Comparison of ENCODE assay signal across 11 cellular contexts in genomic region chr1:46342677-46343350, GRCh38. TPM values are rescaled to one million over a fixed set of nuclear protein-coding genes. Genes with fewer than 3 reads are reported as not detected.
A peak's percentile ranks its signal among the peaks of the same experiment; 100 is the strongest.
DNase-seq lines count a peak whose midpoint lies in the region; ATAC-seq and TF ChIP-seq lines count a peak whose summit lies in the region.
"Had no signal": no experiment of that assay in that cellular context is flagged by ENCODE, and none has a peak within 500 bp of the region (broad histone marks: within the 10 kb centered on the region; RNA-seq: fewer than 3 reads in every experiment).

No MANE protein-coding gene starts in this region.

- peaks cover 44% of the 10 kb centered on the region for H3K4me1 ChIP-seq in BLaER1
- no peaks in the 10 kb centered on the region for H3K4me1 ChIP-seq in Caco-2

- H3K27me3 ChIP-seq in BLaER1: no peaks in the 10 kb centered on the region
- no peaks in the 10 kb centered on the region for H3K27me3 ChIP-seq in Caco-2 (replicated peaks; ENCODE audit: control insufficient read depth, insufficient read depth, low read length)

- H3K36me3 ChIP-seq in BLaER1 (peaks cover 60% of the 10 kb centered on the region), Caco-2 (ENCODE audit: control insufficient read depth, insufficient read depth, low read length) (no peaks in the 10 kb centered on the region)

- H3K4me3 ChIP-seq in BLaER1 (no peak overlapping the region), Caco-2 (ENCODE audit: low read depth, low read length) (no peak overlapping the region)
- H3K4me3 ChIP-seq: mucosa of descending colon had no signal

- no peak overlapping the region for H3K27ac ChIP-seq in BLaER1

- ATAC-seq in naive B cell (ENCODE audit: low read depth in 2 of 2): no peak
- ATAC-seq: mucosa of descending colon, sciatic nerve had no signal

- POLR2A ChIA-PET in Caco-2 (lab: Charles Lee): no interaction called here

- H3K9ac ChIP-seq in BLaER1: no peak overlapping the region; the same call in 1 of the 2 replicates

- no peaks in the 10 kb centered on the region for H3K9me3 ChIP-seq in BLaER1
- no peaks in the 10 kb centered on the region for H3K9me3 ChIP-seq in Caco-2
- H3K9me3 ChIP-seq: mucosa of descending colon had no signal

- no TSS peak for BruUV-seq in Caco-2 (replicated peaks; lab: Mats Ljungman, UMichigan)

- no peak for TF ChIP-seq CTCF in Caco-2 (IDR thresholded peaks at IDR 0.05; ENCODE audit: insufficient read depth in 1 of 2, low read depth in 1 of 2, low read length in 1 of 2, severe bottlenecking in 1 of 2, unreplicated experiment in 1 of 2)

- peaks cover 62% of the 10 kb centered on the region for H4K20me1 ChIP-seq in BLaER1

- CTCF ChIA-PET in Caco-2 (lab: Charles Lee): no interaction called here

- intact Hi-C loops in Caco-2 (cut with micrococcal nuclease; ENCODE audit: unreplicated experiment): loop anchor here (10.0 kb wide), 1 partner anchor 58 kb away; no protein-coding TSS in a partner anchor

- H3K27me3 Mint-ChIP-seq in Caco-2 (ENCODE audit: insufficient read depth, unreplicated experiment) (no peaks in the 10 kb centered on the region), naive B cell (no peaks in the 10 kb centered on the region)
- no peaks in the 10 kb centered on the region for H3K27me3 Mint-ChIP-seq in activated naive CD8-positive, alpha-beta T cell

- H3K4me1 Mint-ChIP-seq in Caco-2 (ENCODE audit: low read depth, unreplicated experiment) (peaks cover 24% of the 10 kb centered on the region), naive B cell (peaks cover 39 to 49% (median 49%) of the 10 kb centered on the region in 3 donors)
- peaks cover 46% of the 10 kb centered on the region for H3K4me1 Mint-ChIP-seq in activated naive CD8-positive, alpha-beta T cell (ENCODE audit: low read depth)

- H3K4me3 Mint-ChIP-seq in Caco-2 (ENCODE audit: unreplicated experiment): peak overlapping the region; percentile 93
- peak overlapping the region; percentile 100 for H3K4me3 Mint-ChIP-seq in activated naive CD8-positive, alpha-beta T cell
- peak overlapping the region in 5 of 8 donors; percentile 21 to 98 (median 67) for H3K4me3 Mint-ChIP-seq in naive B cell

- H3K36me3 Mint-ChIP-seq in Caco-2 (ENCODE audit: insufficient read depth, unreplicated experiment): peaks cover 34% of the 10 kb centered on the region
- peaks cover 4% of the 10 kb centered on the region for H3K36me3 Mint-ChIP-seq in activated naive CD8-positive, alpha-beta T cell
- H3K36me3 Mint-ChIP-seq in naive B cell: peaks cover 4 to 14% of the 10 kb centered on the region in 2 donors

- H3K27ac Mint-ChIP-seq in Caco-2 (ENCODE audit: unreplicated experiment) (peak overlapping the region; percentile 95), naive B cell (peak overlapping the region; percentile 100)
- peak overlapping the region; percentile 100 for H3K27ac Mint-ChIP-seq in activated naive CD8-positive, alpha-beta T cell

- H3K4me2 ChIP-seq in BLaER1: peak overlapping the region; percentile 73

- DNase-seq in Caco-2 (no peak), naive B cell (no peak), NCI-H82 (lab: John Stamatoyannopoulos, UW) (no peak), NCI-H1092 (lab: John Stamatoyannopoulos, UW) (no peak), RPMI8226 (no peak), NCI-H1694 (lab: John Stamatoyannopoulos, UW) (no peak)
- DNase-seq: mucosa of descending colon, OCI-M1 had no signal

- H3K9me3 Mint-ChIP-seq in Caco-2 (ENCODE audit: unreplicated experiment) (no peaks in the 10 kb centered on the region), naive B cell (peaks cover 0 to 6% (median 2%) of the 10 kb centered on the region in 7 donors)
- H3K9me3 Mint-ChIP-seq in activated naive CD8-positive, alpha-beta T cell (ENCODE audit: low read depth): no peaks in the 10 kb centered on the region

RNA-seq across cellular contexts. Expression of gene NSUN4, which starts 2.2 kb away (rescaled TPM):
- total RNA-seq in Caco-2 (2022): 21.4 and 21.8 TPM in 2 replicates
- 10 to 100 TPM; 20.4 to 32.2 (median 23.6) TPM for polyA plus RNA-seq in naive B cell (ENCODE audit: low read depth in 6 of 6)

RNA-seq across cellular contexts. Expression of gene UQCRH, which starts 39.3 kb away (rescaled TPM):
- total RNA-seq in Caco-2 (2022): 277 and 320 TPM in 2 replicates
- 100 to 1,000 TPM; 280 to 322 (median 304) TPM for polyA plus RNA-seq in naive B cell (ENCODE audit: low read depth in 6 of 6)

RNA-seq across cellular contexts. Expression of gene LRRC41, which starts 39.4 kb away (rescaled TPM):
- 41.7 and 43.5 TPM in 2 replicates for total RNA-seq in Caco-2 (2022)
- polyA plus RNA-seq in naive B cell (ENCODE audit: low read depth in 6 of 6): 10 to 100 TPM; 35.6 to 52.5 (median 46.0) TPM

RNA-seq across cellular contexts. Expression of gene FAAH, which starts 51.3 kb away (rescaled TPM):
- 29.1 and 30.9 TPM in 2 replicates for total RNA-seq in Caco-2 (2022)
- polyA plus RNA-seq in naive B cell (ENCODE audit: low read depth in 6 of 6): 1 to 10 TPM in 1 of 6 donors, under 1 TPM in 2, not detected in 3; 0.34 to 1.4 (median 0.61) TPM
